Comparison of ENCODE assay signal across 25 cellular contexts in genomic region chr13:41615520-41615838, GRCh38.
"Had no signal": no experiment of that assay in that cellular context is flagged by ENCODE, and none has a peak within 500 bp of the region (broad histone marks: within the 10 kb centered on the region; RNA-seq: fewer than 3 reads in every experiment).

No MANE protein-coding gene starts in this region.

- H3K27me3 Mint-ChIP-seq: activated CD4-positive, alpha-beta T cell treated with anti-CD3 and anti-CD28 coated beads, Interleukin-2, amount 10 ng/mL, durations not matched to agents 7 days and 5 days; activated CD8-positive, alpha-beta memory T cell treated with anti-CD3 and anti-CD28 coated beads, Interleukin-2, amount 10 ng/mL, durations not matched to agents 7 days and 5 days; activated CD8-positive, alpha-beta T cell treated with anti-CD3 and anti-CD28 coated beads for 36 hours; activated naive CD4-positive, alpha-beta T cell treated with anti-CD3 and anti-CD28 coated beads, Interleukin-2, amount 10 ng/mL, durations not matched to agents 7 days and 5 days; naive thymus-derived CD4-positive, alpha-beta T cell; T-cell had no signal

- H3K4me3 ChIP-seq: cardiac muscle cell, ovary, psoas muscle, right atrium auricular region, stomach, suprapubic skin, tibial nerve had no signal

- H3K4me1 Mint-ChIP-seq: activated CD4-positive, alpha-beta T cell treated with anti-CD3 and anti-CD28 coated beads, Interleukin-2, amount 10 ng/mL, durations not matched to agents 7 days and 5 days; activated CD8-positive, alpha-beta memory T cell treated with anti-CD3 and anti-CD28 coated beads, Interleukin-2, amount 10 ng/mL, durations not matched to agents 7 days and 5 days; stimulated activated effector memory CD8-positive, alpha-beta T cell treated with anti-CD3 and anti-CD28 coated beads, Interleukin-12 subunit alpha, Interleukin-12 subunit beta, amount 100 ng/mL, for 72 hours had no signal

- H3K27me3 ChIP-seq: cardiac muscle cell, foreskin keratinocyte, ovary, right atrium auricular region, stomach, suprapubic skin, tibial nerve had no signal

- H3K4me3 Mint-ChIP-seq: activated CD4-positive, alpha-beta T cell treated with anti-CD3 and anti-CD28 coated beads, Interleukin-2, amount 10 ng/mL, durations not matched to agents 7 days and 5 days; activated CD8-positive, alpha-beta memory T cell treated with anti-CD3 and anti-CD28 coated beads, Interleukin-2, amount 10 ng/mL, durations not matched to agents 7 days and 5 days; activated CD8-positive, alpha-beta T cell treated with anti-CD3 and anti-CD28 coated beads for 36 hours; activated naive CD4-positive, alpha-beta T cell treated with anti-CD3 and anti-CD28 coated beads, Interleukin-2, amount 10 ng/mL, durations not matched to agents 7 days and 5 days; naive thymus-derived CD4-positive, alpha-beta T cell; stimulated activated effector memory CD8-positive, alpha-beta T cell treated with anti-CD3 and anti-CD28 coated beads, Interleukin-12 subunit alpha, Interleukin-12 subunit beta, amount 100 ng/mL, for 72 hours; T-cell; T-helper 2 cell treated with Interferon-gamma antibody and Interleukin-4, amounts not matched to agents 5 μg/mL and 100 μg/mL, for 36 hours had no signal

- H3K9me3 ChIP-seq: ovary, right atrium auricular region, stomach, suprapubic skin, tibial nerve had no signal

- H3K27ac Mint-ChIP-seq: activated CD4-positive, alpha-beta T cell treated with anti-CD3 and anti-CD28 coated beads, Interleukin-2, amount 10 ng/mL, durations not matched to agents 7 days and 5 days; activated CD8-positive, alpha-beta memory T cell treated with anti-CD3 and anti-CD28 coated beads, Interleukin-2, amount 10 ng/mL, durations not matched to agents 7 days and 5 days; activated CD8-positive, alpha-beta T cell treated with anti-CD3 and anti-CD28 coated beads for 36 hours; activated naive CD4-positive, alpha-beta T cell treated with anti-CD3 and anti-CD28 coated beads, Interleukin-2, amount 10 ng/mL, durations not matched to agents 7 days and 5 days; naive thymus-derived CD4-positive, alpha-beta T cell; stimulated activated effector memory CD8-positive, alpha-beta T cell treated with anti-CD3 and anti-CD28 coated beads, Interleukin-12 subunit alpha, Interleukin-12 subunit beta, amount 100 ng/mL, for 72 hours; T-cell; T-helper 2 cell treated with Interferon-gamma antibody and Interleukin-4, amounts not matched to agents 5 μg/mL and 100 μg/mL, for 36 hours had no signal

- DNase-seq: activated CD4-positive, alpha-beta T cell treated with anti-CD3 and anti-CD28 coated beads, Interleukin-2, amount 10 ng/mL, durations not matched to agents 7 days and 5 days; activated CD4-positive, CD25-positive, alpha-beta regulatory T cell treated with anti-CD3 and anti-CD28 coated beads, Interleukin-2, amount 50 U/mL, for 72 hours; activated CD8-positive, alpha-beta memory T cell treated with anti-CD3 and anti-CD28 coated beads, Interleukin-2, amount 10 ng/mL, durations not matched to agents 7 days and 5 days; activated CD8-positive, alpha-beta T cell treated with anti-CD3 and anti-CD28 coated beads for 36 hours; activated effector memory CD4-positive, alpha-beta T cell treated with anti-CD3 and anti-CD28 coated beads, Interleukin-2, amount 50 U/mL, for 16 hours; activated naive CD4-positive, alpha-beta T cell treated with anti-CD3 and anti-CD28 coated beads, Interleukin-2, amount 10 ng/mL, durations not matched to agents 7 days and 5 days; activated T-cell treated with anti-CD3 and anti-CD28 coated beads for 4 hours; amygdala; erythroblast; foreskin keratinocyte; hypothalamus; mesendoderm; naive thymus-derived CD4-positive, alpha-beta T cell; ovary; psoas muscle; stimulated activated CD4-positive, alpha-beta T cell treated with anti-CD3 and anti-CD28 coated beads, Interleukin-1b, Interleukin-23, amount 100 ng/mL, for 48 hours; stomach; T-cell; WERI-Rb-1 had no signal

- H3K36me3 ChIP-seq: ovary, WERI-Rb-1 had no signal

- H3K27ac ChIP-seq: cardiac muscle cell, foreskin keratinocyte, ovary, psoas muscle, suprapubic skin, WERI-Rb-1 had no signal

- H3K9me3 Mint-ChIP-seq: stimulated activated effector memory CD8-positive, alpha-beta T cell treated with anti-CD3 and anti-CD28 coated beads, Interleukin-12 subunit alpha, Interleukin-12 subunit beta, amount 100 ng/mL, for 72 hours had no signal

- ATAC-seq: activated CD8-positive, alpha-beta memory T cell treated with anti-CD3 and anti-CD28 coated beads, Interleukin-2, amount 10 ng/mL, durations not matched to agents 7 days and 5 days; activated CD8-positive, alpha-beta T cell treated with anti-CD3 and anti-CD28 coated beads for 36 hours; foreskin keratinocyte; naive thymus-derived CD4-positive, alpha-beta T cell; stimulated activated effector memory CD8-positive, alpha-beta T cell treated with anti-CD3 and anti-CD28 coated beads, Interleukin-12 subunit alpha, Interleukin-12 subunit beta, amount 100 ng/mL, for 72 hours; T-cell had no signal
